1 cellular context compared by ENCODE assay signal in genomic region chr9:94593459-94594345, GRCh38.
TF ChIP-seq lines count a peak whose summit lies in the region.

TSS of gene FBP2 (minus strand) at chr9:94593824. CDS start at chr9:94593726, 98 bp downstream.

TF ChIP-seq in H1, 55 proteins besides CTCF, POLR2A, EP300 and RAD21:
- TF ChIP-seq EZH2 (IDR thresholded peaks at IDR 0.05; ENCODE audit: low read depth, low read length, severe bottlenecking) = no peak
- no peak for TF ChIP-seq SP1 (IDR thresholded peaks at IDR 0.05; ENCODE audit: low read depth, low read length)
- no peak for TF ChIP-seq RNF2 (IDR thresholded peaks at IDR 0.05; ENCODE audit: borderline replicate concordance, low read depth, low read length, missing control alignments, poor library complexity, severe bottlenecking)
- TF ChIP-seq, protein P1, sequence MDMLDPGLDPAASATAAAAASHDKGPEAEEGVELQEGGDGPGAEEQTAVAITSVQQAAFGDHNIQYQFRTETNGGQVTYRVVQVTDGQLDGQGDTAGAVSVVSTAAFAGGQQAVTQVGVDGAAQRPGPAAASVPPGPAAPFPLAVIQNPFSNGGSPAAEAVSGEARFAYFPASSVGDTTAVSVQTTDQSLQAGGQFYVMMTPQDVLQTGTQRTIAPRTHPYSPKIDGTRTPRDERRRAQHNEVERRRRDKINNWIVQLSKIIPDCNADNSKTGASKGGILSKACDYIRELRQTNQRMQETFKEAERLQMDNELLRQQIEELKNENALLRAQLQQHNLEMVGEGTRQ (IDR thresholded peaks at IDR 0.05; ENCODE audit: low read length) = no peak
- TF ChIP-seq POU5F1 (IDR thresholded peaks at IDR 0.05; ENCODE audit: low read depth, low read length) = no peak
- TF ChIP-seq RBBP5 (IDR thresholded peaks at IDR 0.05; ENCODE audit: borderline replicate concordance, low read depth, low read length) = no peak
- no peak for TF ChIP-seq YY1 (IDR thresholded peaks at IDR 0.05; ENCODE audit: low read depth, low read length)
- TF ChIP-seq BRCA1 (IDR thresholded peaks at IDR 0.05; ENCODE audit: low read depth, low read length) = no peak
- no peak for TF ChIP-seq ZNF274 (IDR thresholded peaks at IDR 0.05; ENCODE audit: borderline replicate concordance, extremely low read depth, low read length)
- TF ChIP-seq CHD2 (IDR thresholded peaks at IDR 0.05; ENCODE audit: low read length) = no peak
- TF ChIP-seq, protein P2, sequence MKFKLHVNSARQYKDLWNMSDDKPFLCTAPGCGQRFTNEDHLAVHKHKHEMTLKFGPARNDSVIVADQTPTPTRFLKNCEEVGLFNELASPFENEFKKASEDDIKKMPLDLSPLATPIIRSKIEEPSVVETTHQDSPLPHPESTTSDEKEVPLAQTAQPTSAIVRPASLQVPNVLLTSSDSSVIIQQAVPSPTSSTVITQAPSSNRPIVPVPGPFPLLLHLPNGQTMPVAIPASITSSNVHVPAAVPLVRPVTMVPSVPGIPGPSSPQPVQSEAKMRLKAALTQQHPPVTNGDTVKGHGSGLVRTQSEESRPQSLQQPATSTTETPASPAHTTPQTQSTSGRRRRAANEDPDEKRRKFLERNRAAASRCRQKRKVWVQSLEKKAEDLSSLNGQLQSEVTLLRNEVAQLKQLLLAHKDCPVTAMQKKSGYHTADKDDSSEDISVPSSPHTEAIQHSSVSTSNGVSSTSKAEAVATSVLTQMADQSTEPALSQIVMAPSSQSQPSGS (IDR thresholded peaks at IDR 0.05; ENCODE audit: low read length) = no peak
- no peak for TF ChIP-seq BCL11A (IDR thresholded peaks at IDR 0.05; ENCODE audit: low read depth in 2 of 2, low read length in 2 of 2)
- TF ChIP-seq SIN3A (conservative IDR thresholded peaks at IDR 0.05 in 1 of 2, IDR thresholded peaks at IDR 0.05 in 1 of 2; ENCODE audit: low read depth in 1 of 2, low read length in 2 of 2) = no peak
